15 cellular contexts compared by ENCODE assay signal in the genomic region with DNA sequence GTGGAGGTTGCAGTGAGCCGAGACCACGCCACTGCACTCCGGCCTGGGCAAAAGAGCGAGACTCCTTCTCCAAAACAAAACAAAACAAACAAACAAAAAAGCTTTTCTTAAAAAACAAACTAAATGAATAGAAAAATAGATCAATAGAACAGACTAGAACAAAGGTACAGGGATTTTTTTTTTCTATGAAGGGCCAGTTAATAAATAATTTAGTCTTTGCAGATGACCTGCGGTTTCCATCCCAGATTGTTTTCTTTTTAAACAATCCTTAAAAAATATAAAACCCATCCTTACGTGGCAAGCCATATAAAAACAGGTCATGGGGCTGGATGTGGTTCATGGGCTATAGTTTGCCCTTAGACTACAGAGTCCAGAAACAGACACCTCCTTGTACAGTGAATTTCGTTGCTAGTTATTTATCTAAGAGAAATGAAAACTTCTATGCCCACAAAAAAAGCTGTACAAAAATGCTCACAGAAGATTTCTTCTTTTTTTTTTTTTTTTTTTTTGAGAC. TPM values are rescaled to one million over a fixed set of nuclear protein-coding genes. Genes with fewer than 3 reads are reported as not detected.
DNase-seq lines count a peak whose midpoint lies in the region; ATAC-seq and TF ChIP-seq lines count a peak whose summit lies in the region.
"Had no signal": no experiment of that assay in that cellular context is flagged by ENCODE, and none has a peak within 500 bp of the region (broad histone marks: within the 10 kb centered on the region; RNA-seq: fewer than 3 reads in every experiment).

No MANE protein-coding gene starts in this region.

- H3K9me3 ChIP-seq in left ventricle myocardium inferior (replicated peaks) = peaks cover 16% of the 10 kb centered on the region

- no peaks in the 10 kb centered on the region for H3K27me3 ChIP-seq in left ventricle myocardium inferior (ENCODE audit: low read depth)
- H3K27me3 ChIP-seq: BLaER1 had no signal

- no peak overlapping the region for H3K4me3 ChIP-seq in left ventricle myocardium inferior
- H3K4me3 ChIP-seq: BLaER1, GM23248, HAP-1 had no signal

- H3K4me1 Mint-ChIP-seq in progenitor cell of endocrine pancreas (ENCODE audit: low read depth) = no peaks in the 10 kb centered on the region

- peaks cover 35% of the 10 kb centered on the region for H3K36me3 Mint-ChIP-seq in progenitor cell of endocrine pancreas (ENCODE audit: insufficient read depth)

- TF ChIP-seq CTCF in progenitor cell of endocrine pancreas (IDR thresholded peaks at IDR 0.05; ENCODE audit: unreplicated experiment) (no peak), left ventricle myocardium inferior (IDR thresholded peaks at IDR 0.05; ENCODE audit: borderline replicate concordance) (no peak)

- H3K27ac Mint-ChIP-seq in progenitor cell of endocrine pancreas = peak overlapping the region; percentile 54

- H3K27ac ChIP-seq in left ventricle myocardium inferior (replicated peaks) = no peak overlapping the region
- H3K27ac ChIP-seq: BLaER1, GM23248 had no signal

- ATAC-seq in left lobe of liver (peak; percentile 49), GM19455 (IDR thresholded peaks at IDR 0.05; ENCODE audit: unreplicated experiment) (no peak)

- H3K4me1 ChIP-seq in left ventricle myocardium inferior = peaks cover 51% of the 10 kb centered on the region

- peaks cover 18% of the 10 kb centered on the region for H3K9me3 Mint-ChIP-seq in progenitor cell of endocrine pancreas (ENCODE audit: low read depth)

- H3K4me3 Mint-ChIP-seq in progenitor cell of endocrine pancreas (ENCODE audit: low read depth) = no peak overlapping the region
- H3K4me3 Mint-ChIP-seq: CD14-positive monocyte; CD4-positive, alpha-beta memory T cell had no signal

- DNase-seq in Caki2 (ENCODE audit: low read depth) (peak; percentile 94), foreskin melanocyte (peak; percentile 56), left lobe of liver (ENCODE audit: low spot score) (no peak), progenitor cell of endocrine pancreas (ENCODE audit: low spot score, unreplicated experiment) (no peak), left ventricle myocardium inferior (no peak), DMS 273 treated with DMSO at 0.1 percent for 48 hours (lab: John Stamatoyannopoulos, UW) (no peak)
- DNase-seq: 8988T; Calu3; CD4-positive, alpha-beta memory T cell; DMS53; GM23248 had no signal

- in situ Hi-C loops in Caki2 (cut with HindIII; ENCODE audit: low pct_unique_long_range_greater_than_20kb, low sequenced_read_pairs) = no loop called here

- intact Hi-C loops in left ventricle myocardium inferior (cut with micrococcal nuclease) = no loop called here

- no peaks in the 10 kb centered on the region for H3K27me3 Mint-ChIP-seq in progenitor cell of endocrine pancreas
- H3K27me3 Mint-ChIP-seq: CD4-positive, alpha-beta memory T cell had no signal

- peaks cover 9% of the 10 kb centered on the region for H3K36me3 ChIP-seq in left ventricle myocardium inferior

RNA-seq across cellular contexts. Expression of a gene that starts 45.4 kb away (rescaled TPM):
- 5.2 and 5.6 TPM in 2 replicates for total RNA-seq in Caki2 (2014; rRNA removed; shearing (Covaris generic); ENCODE audit: low replicate concordance)
- total RNA-seq in left lobe of liver (30.3 TPM), progenitor cell of endocrine pancreas (144 and 146 TPM in 2 replicates), left ventricle myocardium inferior (33.5 TPM)

Comparison
In these comparisons a context has a peak if more than half of its experiments do, and no peak if none do; other contexts are left out.
1. DNase-seq: peak in Caki2 (single experiment) and foreskin melanocyte (single experiment); none in left lobe of liver (single experiment), progenitor cell of endocrine pancreas (single experiment), left ventricle myocardium inferior (single experiment) and DMS 273 treated with DMSO at 0.1 percent for 48 hours (single experiment).